In genomic region chr6:88174906-88175305, GRCh38 we compare ENCODE assay signal across 27 cellular contexts. TPM values are rescaled to one million over a fixed set of nuclear protein-coding genes. Genes with fewer than 3 reads are reported as not detected.
"Had no signal": no experiment of that assay in that cellular context is flagged by ENCODE, and none has a peak within 500 bp of the region (broad histone marks: within the 10 kb centered on the region; RNA-seq: fewer than 3 reads in every experiment).

No MANE protein-coding gene starts in this region.

- H3K36me3 ChIP-seq: ascending aorta, colonic mucosa, left ventricle myocardium inferior, neural progenitor cell, prostate gland, right atrium auricular region, tibial artery had no signal

- H3K27ac Mint-ChIP-seq: activated CD4-positive, alpha-beta T cell treated with anti-CD3 and anti-CD28 coated beads for 36 hours; activated CD8-positive, alpha-beta memory T cell treated with anti-CD3 and anti-CD28 coated beads, Interleukin-2, amount 10 ng/mL, durations not matched to agents 7 days and 5 days; activated T-helper 2 cell treated with anti-CD3 and anti-CD28 coated beads, Interferon-gamma antibody, Interleukin-2, Interleukin-4, amounts not matched to agents 10 μg/mL and 5 μg/mL and 100 μg/mL, durations not matched to agents 14 hours and 24 hours and 36 hours; neural progenitor cell had no signal

- H3K4me3 Mint-ChIP-seq: activated CD4-positive, alpha-beta T cell treated with anti-CD3 and anti-CD28 coated beads for 36 hours; activated CD8-positive, alpha-beta memory T cell treated with anti-CD3 and anti-CD28 coated beads, Interleukin-2, amount 10 ng/mL, durations not matched to agents 7 days and 5 days; central memory CD8-positive, alpha-beta T cell; neural progenitor cell had no signal

- H3K4me3 ChIP-seq: ascending aorta, colonic mucosa, left ventricle myocardium inferior, neural progenitor cell, prostate gland, right atrium auricular region, tibial artery had no signal

- H3K4me1 Mint-ChIP-seq: activated CD4-positive, alpha-beta T cell treated with anti-CD3 and anti-CD28 coated beads for 36 hours; activated CD8-positive, alpha-beta memory T cell treated with anti-CD3 and anti-CD28 coated beads, Interleukin-2, amount 10 ng/mL, durations not matched to agents 7 days and 5 days; central memory CD8-positive, alpha-beta T cell had no signal

- FAIRE-seq: endometrium, frontal cortex, urothelium cell line had no signal

- H3K36me3 Mint-ChIP-seq: activated CD8-positive, alpha-beta memory T cell treated with anti-CD3 and anti-CD28 coated beads, Interleukin-2, amount 10 ng/mL, durations not matched to agents 7 days and 5 days; neural progenitor cell had no signal

- H3K27ac ChIP-seq: ascending aorta, colonic mucosa, left ventricle myocardium inferior, neural progenitor cell, prostate gland, right atrium auricular region, tibial artery had no signal

- H3K9me3 ChIP-seq: ascending aorta, colonic mucosa, left ventricle myocardium inferior, prostate gland, right atrium auricular region, tibial artery had no signal

- H2AFZ ChIP-seq: neural progenitor cell had no signal

- H3K4me2 ChIP-seq: neural progenitor cell had no signal

- H3K4me1 ChIP-seq: ascending aorta, colonic mucosa, left ventricle myocardium inferior, neural progenitor cell, prostate gland, right atrium auricular region, tibial artery had no signal

- ATAC-seq: activated CD4-positive, alpha-beta T cell treated with anti-CD3 and anti-CD28 coated beads for 36 hours; activated CD8-positive, alpha-beta memory T cell treated with anti-CD3 and anti-CD28 coated beads, Interleukin-2, amount 10 ng/mL, durations not matched to agents 7 days and 5 days; stimulated activated naive CD8-positive, alpha-beta T cell treated with anti-CD3 and anti-CD28 coated beads, Interleukin-15, Interleukin-2, amounts not matched to agents 100 U/mL and 50 U/mL, for 24 hours had no signal

- DNase-seq: activated CD4-positive, alpha-beta T cell treated with anti-CD3 and anti-CD28 coated beads for 36 hours; activated CD4-positive, alpha-beta T cell treated with anti-CD3 and anti-CD28 coated beads, Interleukin-2, amount 50 U/mL, for 48 hours; activated CD8-positive, alpha-beta memory T cell treated with anti-CD3 and anti-CD28 coated beads, Interleukin-2, amount 10 ng/mL, durations not matched to agents 7 days and 5 days; activated naive CD4-positive, alpha-beta T cell treated with Interleukin-2 at 50 U/mL for 16 hours; activated T-cell treated with anti-CD3 and anti-CD28 coated beads, Interleukin-2, amount 50 U/mL, for 1 hour; colonic mucosa; head of caudate nucleus; kidney glomerular epithelial cell; left ventricle myocardium inferior; mammary epithelial cell; stimulated activated CD4-positive, alpha-beta T cell treated with anti-CD3 and anti-CD28 coated beads, Interleukin-12 subunit alpha, Interleukin-12 subunit beta, amount 100 ng/mL, for 4 hours; stimulated activated CD4-positive, alpha-beta T cell treated with anti-CD3 and anti-CD28 coated beads, Interleukin-1b, Interleukin-23, amount 100 ng/mL, for 48 hours; stimulated activated CD8-positive, alpha-beta memory T cell treated with anti-CD3 and anti-CD28 coated beads, Interleukin-4, amount 100 ng/mL, for 48 hours; stimulated activated naive CD8-positive, alpha-beta T cell treated with anti-CD3 and anti-CD28 coated beads, Interleukin-15, Interleukin-2, amounts not matched to agents 100 U/mL and 50 U/mL, for 24 hours; substantia nigra; tibial artery had no signal

- H3K9me3 Mint-ChIP-seq: activated T-helper 2 cell treated with anti-CD3 and anti-CD28 coated beads, Interferon-gamma antibody, Interleukin-2, Interleukin-4, amounts not matched to agents 10 μg/mL and 5 μg/mL and 100 μg/mL, durations not matched to agents 14 hours and 24 hours and 36 hours; central memory CD8-positive, alpha-beta T cell; neural progenitor cell had no signal

RNA-seq across cellular contexts. Expression of gene CNR1, which starts 8.8 kb away (rescaled TPM):
- total RNA-seq: activated CD4-positive, alpha-beta T cell treated with anti-CD3 and anti-CD28 coated beads for 36 hours; activated CD8-positive, alpha-beta memory T cell treated with anti-CD3 and anti-CD28 coated beads, Interleukin-2, amount 10 ng/mL, durations not matched to agents 7 days and 5 days; activated T-helper 2 cell treated with anti-CD3 and anti-CD28 coated beads, Interferon-gamma antibody, Interleukin-2, Interleukin-4, amounts not matched to agents 10 μg/mL and 5 μg/mL and 100 μg/mL, durations not matched to agents 14 hours and 24 hours and 36 hours; mammary epithelial cell; osteocyte; T-helper 2 cell treated with Interferon-gamma antibody and Interleukin-4, amounts not matched to agents 100 ng/mL and 5 ng/mL, for 36 hours had no signal
- polyA plus RNA-seq: mammary epithelial cell had no signal
